ENCODE assay signal across 8 cellular contexts in the genomic region with DNA sequence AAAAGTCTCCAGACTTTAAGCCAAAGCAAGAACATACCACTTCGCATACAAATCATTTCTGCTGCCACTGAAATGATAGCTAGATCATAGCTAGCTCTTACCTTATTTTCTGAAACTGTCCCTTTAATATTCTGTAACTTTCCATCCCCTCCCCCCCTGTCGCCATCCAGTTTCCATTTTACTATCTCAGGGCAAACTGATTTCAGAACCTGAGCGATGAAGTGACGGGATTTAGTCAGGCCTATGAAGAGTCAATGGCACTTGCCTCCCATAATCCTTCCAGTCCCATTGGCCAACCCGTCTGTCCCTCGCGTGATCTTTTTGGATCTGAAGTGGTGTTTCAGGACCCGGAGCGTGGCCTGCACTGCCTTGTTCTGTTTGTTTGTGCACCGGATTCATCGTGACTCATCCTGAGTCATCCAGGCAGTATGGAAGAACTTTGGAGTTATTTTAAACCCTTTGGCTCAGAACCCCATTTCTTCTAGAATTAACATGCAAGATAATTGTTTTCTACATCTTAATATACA.
A peak's percentile ranks its signal among the peaks of the same experiment; 100 is the strongest.
DNase-seq lines count a peak whose midpoint lies in the region; ATAC-seq and TF ChIP-seq lines count a peak whose summit lies in the region.

No MANE protein-coding gene starts in this region.

- no peak overlapping the region for H3K4me3 ChIP-seq in heart right ventricle
- H3K4me3 ChIP-seq in foreskin fibroblast (ENCODE audit: low read depth in 1 of 2, low read length in 2 of 2) = no peak overlapping the region
- peak overlapping the region; percentile 5 for H3K4me3 ChIP-seq in skeletal muscle satellite cell (ENCODE audit: low read length)

- TF ChIP-seq CTCF in heart right ventricle (IDR thresholded peaks at IDR 0.05) (no peak), foreskin fibroblast (IDR thresholded peaks at IDR 0.05; ENCODE audit: low read depth, low read length) (no peak)

- H3K9me3 ChIP-seq in heart right ventricle (no peaks in the 10 kb centered on the region), skeletal muscle satellite cell (replicated peaks; ENCODE audit: low read length) (no peaks in the 10 kb centered on the region)

- H3K4me1 Mint-ChIP-seq in activated T-helper 1 cell treated with anti-CD3 and anti-CD28 coated beads, Interleukin-12 subunit alpha, Interleukin-12 subunit beta, Interleukin-2, Interleukin-4 antibody, amounts not matched to agents 30 ng/mL and 10 ng/mL and 1 ng/mL, durations not matched to agents 14 hours and 24 hours and 36 hours (ENCODE audit: low read depth) = peaks cover 91% of the 10 kb centered on the region

- H3K27ac Mint-ChIP-seq in activated T-helper 1 cell treated with anti-CD3 and anti-CD28 coated beads, Interleukin-12 subunit alpha, Interleukin-12 subunit beta, Interleukin-2, Interleukin-4 antibody, amounts not matched to agents 30 ng/mL and 10 ng/mL and 1 ng/mL, durations not matched to agents 14 hours and 24 hours and 36 hours = peak overlapping the region; percentile 99

- H3K36me3 Mint-ChIP-seq in activated T-helper 1 cell treated with anti-CD3 and anti-CD28 coated beads, Interleukin-12 subunit alpha, Interleukin-12 subunit beta, Interleukin-2, Interleukin-4 antibody, amounts not matched to agents 30 ng/mL and 10 ng/mL and 1 ng/mL, durations not matched to agents 14 hours and 24 hours and 36 hours (ENCODE audit: low read depth) = peaks cover 64% of the 10 kb centered on the region

- intact Hi-C loops in heart right ventricle (cut with DNase I) = no loop called here
- intact Hi-C loops in cardiac septum (cut with DNase I) = loop anchor here (5.0 kb wide), 1 partner anchor 40 kb away; no protein-coding TSS in a partner anchor
- intact Hi-C loops in activated T-helper 1 cell treated with anti-CD3 and anti-CD28 coated beads, Interleukin-12 subunit alpha, Interleukin-12 subunit beta, Interleukin-2, Interleukin-4 antibody, amounts not matched to agents 30 ng/mL and 10 ng/mL and 1 ng/mL, durations not matched to agents 14 hours and 24 hours and 36 hours (cut with micrococcal nuclease) = loop anchor here (1.0 to 5.0 kb wide), 8 partner anchors 11 to 185 kb away; no protein-coding TSS in a partner anchor

- H3K9me3 Mint-ChIP-seq in activated T-helper 1 cell treated with anti-CD3 and anti-CD28 coated beads, Interleukin-12 subunit alpha, Interleukin-12 subunit beta, Interleukin-2, Interleukin-4 antibody, amounts not matched to agents 30 ng/mL and 10 ng/mL and 1 ng/mL, durations not matched to agents 14 hours and 24 hours and 36 hours = peaks cover 9% of the 10 kb centered on the region

- H3K27me3 Mint-ChIP-seq in activated T-helper 1 cell treated with anti-CD3 and anti-CD28 coated beads, Interleukin-12 subunit alpha, Interleukin-12 subunit beta, Interleukin-2, Interleukin-4 antibody, amounts not matched to agents 30 ng/mL and 10 ng/mL and 1 ng/mL, durations not matched to agents 14 hours and 24 hours and 36 hours (ENCODE audit: insufficient read depth) = no peaks in the 10 kb centered on the region

- H3K27ac ChIP-seq in heart right ventricle = peak overlapping the region in 1 of 10 donors; percentile 67

- H3K4me2 ChIP-seq in skeletal muscle satellite cell (ENCODE audit: low read length) = peak overlapping the region; percentile 37

- peak overlapping the region; percentile 49 for H3K9ac ChIP-seq in skeletal muscle satellite cell (ENCODE audit: low read depth, low read length)

- H3K4me1 ChIP-seq in heart right ventricle = peaks cover 7 to 52% (median 35%) of the 10 kb centered on the region in 9 donors
- peaks cover 78% of the 10 kb centered on the region for H3K4me1 ChIP-seq in skeletal muscle satellite cell (ENCODE audit: control insufficient read depth, insufficient read depth, low read length)

- H3K36me3 ChIP-seq in heart right ventricle = no peaks in the 10 kb centered on the region
- peaks cover 8% of the 10 kb centered on the region for H3K36me3 ChIP-seq in skeletal muscle satellite cell (ENCODE audit: insufficient read depth, low read length)

- peak overlapping the region; percentile 79 for H3K4me3 Mint-ChIP-seq in activated T-helper 1 cell treated with anti-CD3 and anti-CD28 coated beads, Interleukin-12 subunit alpha, Interleukin-12 subunit beta, Interleukin-2, Interleukin-4 antibody, amounts not matched to agents 30 ng/mL and 10 ng/mL and 1 ng/mL, durations not matched to agents 14 hours and 24 hours and 36 hours

- DNase-seq in heart right ventricle (peak in 1 of 2 donors; percentile 43), cardiac septum (ENCODE audit: low spot score) (no peak), foreskin fibroblast (peak; percentile 99), germinal center (ENCODE audit: low spot score) (no peak)
- peak; percentile 49 for DNase-seq in activated T-helper 1 cell treated with anti-CD3 and anti-CD28 coated beads, Interleukin-12 subunit alpha, Interleukin-12 subunit beta, Interleukin-2, Interleukin-4 antibody, amounts not matched to agents 30 ng/mL and 10 ng/mL and 1 ng/mL, durations not matched to agents 14 hours and 24 hours and 36 hours (ENCODE audit: low spot score)

- ATAC-seq in heart right ventricle (peak in 5 of 8 donors; percentile 15 to 72 (median 57)), HG03280 (IDR thresholded peaks at IDR 0.05; ENCODE audit: unreplicated experiment) (no peak), HG03460 (IDR thresholded peaks at IDR 0.05; ENCODE audit: unreplicated experiment) (no peak)

- 72 to 77% methylated on average over 11 of the region's 11 CpGs for WGBS in heart right ventricle, 2 donors

- H3K27me3 ChIP-seq in heart right ventricle (no peaks in the 10 kb centered on the region), skeletal muscle satellite cell (ENCODE audit: control insufficient read depth, insufficient read depth, low read length) (no peaks in the 10 kb centered on the region)

Comparison
In these comparisons a context has a peak if more than half of its experiments do, and no peak if none do; other contexts are left out.
1. intact Hi-C loops: an anchor here in cardiac septum (5.0 kb wide) and activated T-helper 1 cell treated with anti-CD3 and anti-CD28 coated beads, Interleukin-12 subunit alpha, Interleukin-12 subunit beta, Interleukin-2, Interleukin-4 antibody, amounts not matched to agents 30 ng/mL and 10 ng/mL and 1 ng/mL, durations not matched to agents 14 hours and 24 hours and 36 hours (1.0 to 5.0 kb wide); none called in heart right ventricle.
2. ATAC-seq: peak in heart right ventricle (5 of 8); none in HG03280 (single experiment) and HG03460 (single experiment).
3. DNase-seq: peak in activated T-helper 1 cell treated with anti-CD3 and anti-CD28 coated beads, Interleukin-12 subunit alpha, Interleukin-12 subunit beta, Interleukin-2, Interleukin-4 antibody, amounts not matched to agents 30 ng/mL and 10 ng/mL and 1 ng/mL, durations not matched to agents 14 hours and 24 hours and 36 hours (single experiment) and foreskin fibroblast (2 of 2); none in cardiac septum (single experiment) and germinal center (single experiment).